16 cellular contexts compared by ENCODE assay signal in the genomic region with DNA sequence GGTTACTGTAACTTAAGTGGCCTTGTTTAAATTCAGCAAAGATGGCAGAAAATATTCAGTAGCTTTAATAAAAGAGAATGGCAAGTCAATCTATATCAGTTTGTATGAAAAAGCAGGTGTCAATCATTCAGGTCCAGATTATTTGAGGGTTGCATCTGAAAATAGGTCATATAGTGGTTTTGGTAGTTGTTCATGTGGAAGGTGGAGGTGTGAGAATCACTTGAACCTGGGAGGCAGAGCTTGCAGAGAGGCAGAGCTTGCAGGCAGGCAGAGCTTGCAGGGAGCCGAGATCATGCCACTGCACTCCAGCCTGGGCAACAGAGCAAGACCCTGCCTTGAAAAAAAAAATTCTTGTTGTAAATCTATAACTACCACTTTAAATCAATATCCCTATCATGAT.
A peak's percentile ranks its signal among the peaks of the same experiment; 100 is the strongest.
DNase-seq lines count a peak whose midpoint lies in the region; ATAC-seq, FAIRE-seq and TF ChIP-seq lines count a peak whose summit lies in the region.
"Had no signal": no experiment of that assay in that cellular context is flagged by ENCODE, and none has a peak within 500 bp of the region (broad histone marks: within the 10 kb centered on the region; RNA-seq: fewer than 3 reads in every experiment).

No MANE protein-coding gene starts in this region.

- H3K9ac ChIP-seq in GM12878 (ENCODE audit: control insufficient read depth, insufficient read depth, low read length): no peak overlapping the region
- H3K9ac ChIP-seq: GM23248 had no signal

- no peak for TF ChIP-seq EP300 in GM12878 (IDR thresholded peaks at IDR 0.05; ENCODE audit: borderline replicate concordance in 1 of 2, control insufficient read depth in 1 of 2, low read depth in 2 of 2, low read length in 2 of 2)

- no TSS peak for BruUV-seq in GM12878 (replicated peaks; lab: Mats Ljungman, UMichigan)

- no peak overlapping the region for H3K27ac ChIP-seq in GM12878 (ENCODE audit: control insufficient read depth, insufficient read depth)
- H3K27ac ChIP-seq in naive thymus-derived CD4-positive, alpha-beta T cell (ENCODE audit: low read depth, low read length): no peak overlapping the region
- H3K27ac ChIP-seq: 22Rv1, GM23248 had no signal

- no peak for FAIRE-seq in GM12878 (lab: Jason Lieb, UNC)
- FAIRE-seq: GM18507, H54 had no signal

- H3K79me2 ChIP-seq in GM12878 (ENCODE audit: control insufficient read depth, insufficient read depth, low read length): no peaks in the 10 kb centered on the region

- H4K20me1 ChIP-seq in GM12878 (ENCODE audit: control insufficient read depth, insufficient read depth): no peaks in the 10 kb centered on the region

- H3K36me3 ChIP-seq in GM12878 (ENCODE audit: control insufficient read depth in 2 of 2, insufficient read depth in 2 of 2, low read length in 1 of 2): no peaks in the 10 kb centered on the region
- no peaks in the 10 kb centered on the region for H3K36me3 ChIP-seq in naive thymus-derived CD4-positive, alpha-beta T cell (ENCODE audit: control insufficient read depth in 2 of 3, insufficient read depth in 3 of 3, low read length in 3 of 3)

- no peak for TF ChIP-seq RAD21 in GM12878 (IDR thresholded peaks at IDR 0.05; ENCODE audit: insufficient read depth, low read depth, low read length)

- no peaks in the 10 kb centered on the region for H3K27me3 ChIP-seq in GM12878 (replicated peaks in 1 of 2; ENCODE audit: control insufficient read depth in 2 of 2, insufficient read depth in 2 of 2, low read length in 1 of 2)
- H3K27me3 ChIP-seq in naive thymus-derived CD4-positive, alpha-beta T cell (ENCODE audit: control insufficient read depth in 2 of 2, insufficient read depth in 2 of 2, low read length in 2 of 2): no peaks in the 10 kb centered on the region

- POLR2A ChIA-PET in GM12878 (lab: Charles Lee): no interaction called here
- POLR2A ChIA-PET in naive thymus-derived CD4-positive, alpha-beta T cell (lab: Charles Lee): no interaction called here

- peaks cover 12% of the 10 kb centered on the region for H3K4me1 Mint-ChIP-seq in activated T-cell treated with anti-CD3 and anti-CD28 coated beads, Interleukin-2, amount 50 U/mL, for 72 hours (ENCODE audit: low read depth)
- peaks cover 36% of the 10 kb centered on the region for H3K4me1 Mint-ChIP-seq in activated T-cell treated with anti-CD3 and anti-CD28 coated beads, Interleukin-2, amount 50 U/mL, for 4 hours (ENCODE audit: low read depth)
- H3K4me1 Mint-ChIP-seq in naive thymus-derived CD4-positive, alpha-beta T cell: peaks cover 10 to 37% (median 29%) of the 10 kb centered on the region in 7 donors

- no peak overlapping the region for H3K4me3 Mint-ChIP-seq in activated T-cell treated with anti-CD3 and anti-CD28 coated beads, Interleukin-2, amount 50 U/mL, for 72 hours
- H3K4me3 Mint-ChIP-seq in activated T-cell treated with anti-CD3 and anti-CD28 coated beads, Interleukin-2, amount 50 U/mL, for 4 hours: no peak overlapping the region
- peak overlapping the region in 1 of 10 donors; percentile 12 for H3K4me3 Mint-ChIP-seq in naive thymus-derived CD4-positive, alpha-beta T cell
- H3K4me3 Mint-ChIP-seq: CD14-positive monocyte had no signal

- H3K4me3 ChIP-seq in GM12878: no peak overlapping the region
- no peak overlapping the region for H3K4me3 ChIP-seq in naive thymus-derived CD4-positive, alpha-beta T cell (ENCODE audit: low read length)
- H3K4me3 ChIP-seq: GM23248 had no signal

- WGBS in GM12878 (ENCODE audit: insufficient coverage, insufficient replicate concordance, low lambda C conversion rate, missing lambda C conversion rate): 53% methylated on average over 1 of the region's 1 CpG

- no peaks in the 10 kb centered on the region for H3K4me1 ChIP-seq in GM12878 (ENCODE audit: control insufficient read depth, insufficient read depth, low read length)
- H3K4me1 ChIP-seq in naive thymus-derived CD4-positive, alpha-beta T cell (ENCODE audit: control insufficient read depth in 2 of 2, insufficient read depth in 2 of 2, low read length in 2 of 2): peaks cover 20 to 22% of the 10 kb centered on the region in 2 donors

- RAD21 ChIA-PET in GM12878 (lab: Charles Lee; ENCODE audit: unreplicated experiment): no interaction called here

- H3K27ac Mint-ChIP-seq in activated T-cell treated with anti-CD3 and anti-CD28 coated beads, Interleukin-2, amount 50 U/mL, for 72 hours: peak overlapping the region; percentile 68
- peak overlapping the region in 6 of 9 donors; percentile 3 to 77 (median 50) for H3K27ac Mint-ChIP-seq in naive thymus-derived CD4-positive, alpha-beta T cell
- H3K27ac Mint-ChIP-seq: CD14-positive monocyte had no signal

- intact Hi-C loops in GM12878 (cut with micrococcal nuclease; ENCODE audit: unreplicated experiment): no loop called here
- intact Hi-C loops in naive thymus-derived CD4-positive, alpha-beta T cell (cut with micrococcal nuclease): loop anchor here in 1 of 2 donors (2.0 kb wide), 1 partner anchor 89 kb away; the partner anchor contains the start of gene ZSWIM5

- no peaks in the 10 kb centered on the region for H3K27me3 Mint-ChIP-seq in activated T-cell treated with anti-CD3 and anti-CD28 coated beads, Interleukin-2, amount 50 U/mL, for 72 hours (ENCODE audit: low read depth)
- no peaks in the 10 kb centered on the region for H3K27me3 Mint-ChIP-seq in activated T-cell treated with anti-CD3 and anti-CD28 coated beads, Interleukin-2, amount 50 U/mL, for 4 hours (ENCODE audit: low read depth)
- H3K27me3 Mint-ChIP-seq in naive thymus-derived CD4-positive, alpha-beta T cell: peaks cover 0 to 4% (median 0%) of the 10 kb centered on the region in 5 donors

- no peak for ATAC-seq in activated T-cell treated with anti-CD3 and anti-CD28 coated beads, Interleukin-2, amount 50 U/mL, for 72 hours (replicated peaks in 1 of 2)
- ATAC-seq in activated T-cell treated with anti-CD3 and anti-CD28 coated beads, Interleukin-2, amount 50 U/mL, for 4 hours: no peak
- no peak for ATAC-seq in GM12878
- no peak for ATAC-seq in naive thymus-derived CD4-positive, alpha-beta T cell
- ATAC-seq in GM18517 (IDR thresholded peaks at IDR 0.05; ENCODE audit: unreplicated experiment): no peak
- no peak for ATAC-seq in esophagus mucosa
- no peak for ATAC-seq in HG02571 (IDR thresholded peaks at IDR 0.05; ENCODE audit: unreplicated experiment)
- ATAC-seq: HCT116 had no signal

- no peaks in the 10 kb centered on the region for H3K9me3 ChIP-seq in GM12878 (replicated peaks; ENCODE audit: control insufficient read depth, insufficient read depth, low read length)
- H3K9me3 ChIP-seq in naive thymus-derived CD4-positive, alpha-beta T cell (ENCODE audit: control insufficient read depth in 2 of 3, low read length in 3 of 3): no peaks in the 10 kb centered on the region

- no peak for TF ChIP-seq CTCF in GM12878 (IDR thresholded peaks at IDR 0.05 in 2 of 3, conservative IDR thresholded peaks at IDR 0.05 in 1 of 3; ENCODE audit: control insufficient read depth in 2 of 3, extremely low read depth in 1 of 3, insufficient read depth in 1 of 3, low read depth in 3 of 3, low read length in 3 of 3)

- H3K4me2 ChIP-seq in GM12878 (ENCODE audit: control insufficient read depth, insufficient read depth): no peak overlapping the region

- TF ChIP-seq POLR2A in GM12878 (IDR thresholded peaks at IDR 0.05; ENCODE audit: low read depth, low read length): no peak

- no peak overlapping the region for H2AFZ ChIP-seq in GM12878 (ENCODE audit: control insufficient read depth, low read depth, low read length)
- H2AFZ ChIP-seq: GM23248 had no signal

- in situ Hi-C loops in GM12878 (cut with MboI): no loop called here

- no peak for DNase-seq in activated T-cell treated with anti-CD3 and anti-CD28 coated beads, Interleukin-2, amount 50 U/mL, for 72 hours
- no peak for DNase-seq in activated T-cell treated with anti-CD3 and anti-CD28 coated beads, Interleukin-2, amount 50 U/mL, for 4 hours
- DNase-seq in GM12878 (ENCODE audit: low read depth, low spot score) (no peak), NCI-H2171 treated with DMSO at 0.1 percent for 48 hours (lab: John Stamatoyannopoulos, UW) (no peak)
- DNase-seq in naive thymus-derived CD4-positive, alpha-beta T cell: no peak
- DNase-seq: DMS 273 treated with DMSO at 0.1 percent for 48 hours, GM23248, IMR-90 had no signal

- CTCF ChIA-PET in GM12878 (lab: Yijun Ruan, JAX): no interaction called here
- CTCF ChIA-PET in naive thymus-derived CD4-positive, alpha-beta T cell (lab: Charles Lee): no interaction called here

- no peaks in the 10 kb centered on the region for H3K9me3 Mint-ChIP-seq in activated T-cell treated with anti-CD3 and anti-CD28 coated beads, Interleukin-2, amount 50 U/mL, for 72 hours
- no peaks in the 10 kb centered on the region for H3K9me3 Mint-ChIP-seq in activated T-cell treated with anti-CD3 and anti-CD28 coated beads, Interleukin-2, amount 50 U/mL, for 4 hours
- peaks cover 0 to 2% (median 0%) of the 10 kb centered on the region in 11 donors for H3K9me3 Mint-ChIP-seq in naive thymus-derived CD4-positive, alpha-beta T cell

- no peaks in the 10 kb centered on the region for H3K36me3 Mint-ChIP-seq in activated T-cell treated with anti-CD3 and anti-CD28 coated beads, Interleukin-2, amount 50 U/mL, for 72 hours (ENCODE audit: insufficient read depth in 2 of 2)
- H3K36me3 Mint-ChIP-seq in activated T-cell treated with anti-CD3 and anti-CD28 coated beads, Interleukin-2, amount 50 U/mL, for 4 hours (ENCODE audit: insufficient read depth): no peaks in the 10 kb centered on the region
- peaks cover 0 to 4% (median 0%) of the 10 kb centered on the region in 5 donors for H3K36me3 Mint-ChIP-seq in naive thymus-derived CD4-positive, alpha-beta T cell
- H3K36me3 Mint-ChIP-seq: CD14-positive monocyte had no signal

- SMC1A ChIA-PET in GM12878 (lab: Charles Lee; ENCODE audit: uncharacterized antibody, unreplicated experiment): no interaction called here

TF ChIP-seq in GM12878, 131 proteins besides CTCF, POLR2A, EP300 and RAD21:
- TF ChIP-seq, protein P1, sequence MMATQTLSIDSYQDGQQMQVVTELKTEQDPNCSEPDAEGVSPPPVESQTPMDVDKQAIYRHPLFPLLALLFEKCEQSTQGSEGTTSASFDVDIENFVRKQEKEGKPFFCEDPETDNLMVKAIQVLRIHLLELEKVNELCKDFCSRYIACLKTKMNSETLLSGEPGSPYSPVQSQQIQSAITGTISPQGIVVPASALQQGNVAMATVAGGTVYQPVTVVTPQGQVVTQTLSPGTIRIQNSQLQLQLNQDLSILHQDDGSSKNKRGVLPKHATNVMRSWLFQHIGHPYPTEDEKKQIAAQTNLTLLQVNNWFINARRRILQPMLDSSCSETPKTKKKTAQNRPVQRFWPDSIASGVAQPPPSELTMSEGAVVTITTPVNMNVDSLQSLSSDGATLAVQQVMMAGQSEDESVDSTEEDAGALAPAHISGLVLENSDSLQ (IDR thresholded peaks at IDR 0.05): peak; percentile 22; the same call in 1 of the 2 replicates
- TF ChIP-seq NR2C1 (IDR thresholded peaks at IDR 0.05): no peak
TF ChIP-seq in GM12878: peak in this region for 1.
